12 cellular contexts compared by ENCODE assay signal in genomic region chr6:37554480-37554819, GRCh38. TPM values are rescaled to one million over a fixed set of nuclear protein-coding genes. Genes with fewer than 3 reads are reported as not detected.
A peak's percentile ranks its signal among the peaks of the same experiment; 100 is the strongest.
DNase-seq lines count a peak whose midpoint lies in the region; ATAC-seq, FAIRE-seq and TF ChIP-seq lines count a peak whose summit lies in the region.
"Had no signal": no experiment of that assay in that cellular context is flagged by ENCODE, and none has a peak within 500 bp of the region (broad histone marks: within the 10 kb centered on the region; RNA-seq: fewer than 3 reads in every experiment).

No MANE protein-coding gene starts in this region.

- TF ChIP-seq RAD21 in A549 (conservative IDR thresholded peaks at IDR 0.05 in 1 of 2, IDR thresholded peaks at IDR 0.05 in 1 of 2) = no peak

- no peak for TF ChIP-seq EP300 in A549 (IDR thresholded peaks at IDR 0.05)

- CTCF ChIA-PET in A549 (lab: Yijun Ruan, JAX) = interaction anchor here (2.9 to 4.2 kb wide), 3 partner anchors 11 to 138 kb away, joined by 10 to 17 read pairs (median 13); no protein-coding TSS in a partner anchor

- H3K4me1 ChIP-seq in A549 = peaks cover 35% of the 10 kb centered on the region
- H3K4me1 ChIP-seq in Peyer's patch = peaks cover 0 to 6% (median 2%) of the 10 kb centered on the region in 4 donors
- H3K4me1 ChIP-seq: body of pancreas had no signal

- H3K4me3 ChIP-seq in A549 (no peak overlapping the region), GM12864 (ENCODE audit: low read depth, low read length) (peak overlapping the region; percentile 64), Peyer's patch (no peak overlapping the region)
- H3K4me3 ChIP-seq: body of pancreas had no signal

- H3K36me3 ChIP-seq in Peyer's patch = no peaks in the 10 kb centered on the region

- no peaks in the 10 kb centered on the region for H3K9me3 ChIP-seq in A549
- no peaks in the 10 kb centered on the region for H3K9me3 ChIP-seq in Peyer's patch
- H3K9me3 ChIP-seq: body of pancreas had no signal

- no peaks in the 10 kb centered on the region for H3K27me3 ChIP-seq in Peyer's patch
- H3K27me3 ChIP-seq: body of pancreas had no signal

- H3K4me2 ChIP-seq in A549 = peak overlapping the region; percentile 51

- TF ChIP-seq POLR2A in A549 (IDR thresholded peaks at IDR 0.05; ENCODE audit: low read length) = no peak
- no peak for TF ChIP-seq POLR2A in Peyer's patch (IDR thresholded peaks at IDR 0.05)

- POLR2A ChIA-PET in A549 (lab: Yijun Ruan, JAX) = no interaction called here

- TF ChIP-seq CTCF in A549 (IDR thresholded peaks at IDR 0.05) (no peak), GM12864 (IDR thresholded peaks at IDR 0.05; ENCODE audit: low read depth, low read length, missing control alignments) (no peak), Peyer's patch (IDR thresholded peaks at IDR 0.05) (no peak)

- 19% methylated on average over 6 of the region's 6 CpGs for WGBS in A549 (ENCODE audit: missing lambda C conversion rate)

- DNase-seq in A549 (ENCODE audit: low read depth in 1 of 2, low spot score in 1 of 2) (no peak), GM12864 (ENCODE audit: low read depth) (no peak), RPMI7951 (ENCODE audit: low read depth) (peak; percentile 73), islet precursor cell (peak; percentile 91), hippocampal formation (lab: John Stamatoyannopoulos, UW) (no peak), Peyer's patch (no peak), NCI-H82 (lab: John Stamatoyannopoulos, UW) (no peak)
- no peak for DNase-seq in stimulated activated CD4-positive, alpha-beta T cell treated with anti-CD3 and anti-CD28 coated beads, Interleukin-2, amount 100 ng/mL, for 48 hours
- DNase-seq: body of pancreas, C1 segment of cervical spinal cord, NCI-H1694 treated with DMSO at 0.1 percent for 48 hours had no signal

- H3K27ac ChIP-seq in A549 (peak overlapping the region; percentile 56 to 80), Peyer's patch (no peak overlapping the region)
- H3K27ac ChIP-seq: body of pancreas, epithelial cell of prostate had no signal

- FAIRE-seq in A549 (lab: Jason Lieb, UNC) = no peak

- peak in 1 of 2 experiments; percentile 38; a peak in 1 of 6 replicates for ATAC-seq in A549
- ATAC-seq: body of pancreas had no signal

TF ChIP-seq in A549, 52 proteins besides CTCF, POLR2A, EP300 and RAD21:
- TF ChIP-seq ZSCAN20 (CRISPR knock-in tag; IDR thresholded peaks at IDR 0.05) = no peak
- no peak for TF ChIP-seq ZFP36 (IDR thresholded peaks at IDR 0.05; ENCODE audit: borderline replicate concordance, partially characterized antibody)
- no peak for TF ChIP-seq FOXS1 (CRISPR knock-in tag; IDR thresholded peaks at IDR 0.05)
- TF ChIP-seq HDAC2 (IDR thresholded peaks at IDR 0.05) = no peak
- no peak for TF ChIP-seq GATA3 (IDR thresholded peaks at IDR 0.05; ENCODE audit: borderline replicate concordance)
- no peak for TF ChIP-seq RNF2 (IDR thresholded peaks at IDR 0.05; ENCODE audit: borderline replicate concordance, low read depth)
- TF ChIP-seq ELK1 (IDR thresholded peaks at IDR 0.05; ENCODE audit: low read depth, low read length) = no peak
- TF ChIP-seq CHD4 (IDR thresholded peaks at IDR 0.05; ENCODE audit: borderline replicate concordance) = no peak
- no peak for TF ChIP-seq ESRRA (IDR thresholded peaks at IDR 0.05; ENCODE audit: borderline replicate concordance, low read length)
- no peak for TF ChIP-seq PHF8 (IDR thresholded peaks at IDR 0.05; ENCODE audit: borderline replicate concordance, low read depth)
- no peak for TF ChIP-seq REST (IDR thresholded peaks at IDR 0.05)

RNA-seq across cellular contexts. Expression of gene CCDC167, which starts 54.8 kb away (rescaled TPM):
- 35.1 and 48.2 TPM in 2 replicates for polyA plus RNA-seq in A549 (2011; rRNA removed)
- polyA plus RNA-seq in A549 (2012; cell fraction: cytosol; rRNA removed) = 58.1 and 76.0 TPM in 2 replicates
- 41.1 and 64.1 TPM in 2 replicates for polyA plus RNA-seq in A549 (2012; cell fraction: nucleus; rRNA removed)
- 37.5 to 41.9 TPM (median 39.1 TPM) in 3 replicates for polyA plus RNA-seq in A549 (2017; fragmentation: RNase III; extraction: RNeasy Plus Mini Kit Qiagen cat#74134 plus additional on column Dnase treatment)
- polyA minus RNA-seq in A549 (2011; rRNA and poly(A)+ RNA removed) = 14.0 TPM in 2 replicates
- 89.8 and 102 TPM in 2 replicates for total RNA-seq in RPMI7951 (2014; rRNA removed; shearing (Covaris generic))
- 10 to 100 TPM in 3 of 4 donors, 1 to 10 TPM in 1; 8.0 to 28.1 (median 19.3) TPM for total RNA-seq in Peyer's patch

Comparison
In these comparisons a context has a peak if more than half of its experiments do, and no peak if none do; other contexts are left out.
1. DNase-seq: peak in RPMI7951 (single experiment) and islet precursor cell (single experiment); none in A549 (0 of 2), GM12864 (single experiment), stimulated activated CD4-positive, alpha-beta T cell treated with anti-CD3 and anti-CD28 coated beads, Interleukin-2, amount 100 ng/mL, for 48 hours (0 of 2), hippocampal formation (0 of 2), Peyer's patch (0 of 3) and NCI-H82 (single experiment).
2. H3K27ac ChIP-seq: peak in A549 (2 of 2); none in Peyer's patch (0 of 4).